ENCODE assay signal across 1 cellular context in the genomic region with DNA sequence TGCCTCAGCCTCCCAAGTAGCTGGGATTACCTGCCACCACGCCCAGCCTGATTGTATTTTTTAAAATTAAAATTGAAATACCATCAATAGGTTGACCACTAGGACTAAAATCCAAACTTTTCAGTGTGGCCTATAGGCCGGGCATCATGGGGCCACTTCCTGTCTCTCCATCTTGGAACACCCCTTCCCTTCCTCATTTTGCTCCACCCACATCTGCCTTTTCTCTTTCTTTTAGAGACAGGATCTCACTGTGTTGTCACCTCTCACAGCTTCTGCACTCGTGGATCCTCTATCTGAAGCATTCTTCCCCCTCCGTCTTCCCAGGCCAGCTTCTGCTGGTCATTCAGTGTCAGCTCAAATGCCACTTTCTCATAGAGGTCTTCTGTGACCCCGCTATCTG.
TF ChIP-seq lines count a peak whose summit lies in the region.

No MANE protein-coding gene starts in this region.

TF ChIP-seq in A549, 52 proteins besides CTCF, POLR2A, EP300 and RAD21 (continued from another document):
- TF ChIP-seq, protein P1, sequence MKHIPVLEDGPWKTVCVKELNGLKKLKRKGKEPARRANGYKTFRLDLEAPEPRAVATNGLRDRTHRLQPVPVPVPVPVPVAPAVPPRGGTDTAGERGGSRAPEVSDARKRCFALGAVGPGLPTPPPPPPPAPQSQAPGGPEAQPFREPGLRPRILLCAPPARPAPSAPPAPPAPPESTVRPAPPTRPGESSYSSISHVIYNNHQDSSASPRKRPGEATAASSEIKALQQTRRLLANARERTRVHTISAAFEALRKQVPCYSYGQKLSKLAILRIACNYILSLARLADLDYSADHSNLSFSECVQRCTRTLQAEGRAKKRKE (CRISPR knock-in tag; IDR thresholded peaks at IDR 0.05; ENCODE audit: low read depth): no peak
- TF ChIP-seq BCL3 (IDR thresholded peaks at IDR 0.05): no peak
